ENCODE assay signal across 25 cellular contexts in genomic region chr6:29112135-29112534, GRCh38. TPM values are rescaled to one million over a fixed set of nuclear protein-coding genes. Genes with fewer than 3 reads are reported as not detected.
DNase-seq lines count a peak whose midpoint lies in the region; ATAC-seq and TF ChIP-seq lines count a peak whose summit lies in the region.
"Had no signal": no experiment of that assay in that cellular context is flagged by ENCODE, and none has a peak within 500 bp of the region (broad histone marks: within the 10 kb centered on the region; RNA-seq: fewer than 3 reads in every experiment).

No MANE protein-coding gene starts in this region.

- POLR2A ChIA-PET in activated CD8-positive, alpha-beta T cell treated with anti-CD3 and anti-CD28 coated beads for 36 hours (lab: Charles Lee), result no interaction called here
- POLR2A ChIA-PET in activated CD8-positive, alpha-beta T cell treated with anti-CD3 and anti-CD28 coated beads, Interleukin-2, amount 10 ng/mL, durations not matched to agents 7 days and 5 days (lab: Charles Lee), result no interaction called here

- H3K9me3 Mint-ChIP-seq in activated CD8-positive, alpha-beta T cell treated with anti-CD3 and anti-CD28 coated beads for 36 hours, result no peaks in the 10 kb centered on the region
- H3K9me3 Mint-ChIP-seq in activated CD8-positive, alpha-beta T cell treated with anti-CD3 and anti-CD28 coated beads, Interleukin-2, amount 10 ng/mL, durations not matched to agents 7 days and 5 days (ENCODE audit: insufficient read depth), result no peaks in the 10 kb centered on the region
- H3K9me3 Mint-ChIP-seq: activated naive CD4-positive, alpha-beta T cell treated with anti-CD3 and anti-CD28 coated beads, Interleukin-2, amount 50 U/mL, for 72 hours; activated T-helper 1 cell treated with anti-CD3 and anti-CD28 coated beads, Interleukin-12 subunit alpha, Interleukin-12 subunit beta, Interleukin-2, Interleukin-4 antibody, amounts not matched to agents 30 ng/mL and 10 ng/mL and 1 ng/mL, durations not matched to agents 14 hours and 24 hours and 36 hours; central memory CD8-positive, alpha-beta T cell; stimulated activated naive B cell treated with anti-CD40 and anti-IgM and Interleukin-4, amounts not matched to agents 10 μg/mL and 1 μg/mL and 100 μg/mL, for 72 hours had no signal

- H3K4me1 Mint-ChIP-seq in activated CD8-positive, alpha-beta T cell treated with anti-CD3 and anti-CD28 coated beads for 36 hours (ENCODE audit: low read depth), result no peaks in the 10 kb centered on the region
- H3K4me1 Mint-ChIP-seq in activated CD8-positive, alpha-beta T cell treated with anti-CD3 and anti-CD28 coated beads, Interleukin-2, amount 10 ng/mL, durations not matched to agents 7 days and 5 days (ENCODE audit: low read depth), result no peaks in the 10 kb centered on the region
- H3K4me1 Mint-ChIP-seq: activated CD8-positive, alpha-beta memory T cell treated with anti-CD3 and anti-CD28 coated beads, Interleukin-2, amount 10 ng/mL, durations not matched to agents 7 days and 5 days; central memory CD8-positive, alpha-beta T cell; stimulated activated naive B cell treated with anti-CD40 and anti-IgM and Interleukin-4, amounts not matched to agents 10 μg/mL and 1 μg/mL and 100 μg/mL, for 72 hours had no signal

- no peak for TF ChIP-seq CTCF in activated CD8-positive, alpha-beta T cell treated with anti-CD3 and anti-CD28 coated beads for 36 hours (IDR thresholded peaks at IDR 0.05)

- DNase-seq in activated CD8-positive, alpha-beta T cell treated with anti-CD3 and anti-CD28 coated beads for 36 hours, result peak; percentile 12
- no peak for DNase-seq in activated CD8-positive, alpha-beta T cell treated with anti-CD3 and anti-CD28 coated beads, Interleukin-2, amount 10 ng/mL, durations not matched to agents 7 days and 5 days
- peak; percentile 31 for DNase-seq in HT-29 (ENCODE audit: low spot score)
- DNase-seq in RKO (ENCODE audit: low spot score), result peak; percentile 2
- DNase-seq in islet precursor cell, result peak; percentile 56
- DNase-seq in HPDE6-E6E7 (ENCODE audit: extremely low spot score), result no peak
- DNase-seq in NCI-H1436 treated with DMSO at 0.1 percent for 48 hours (lab: John Stamatoyannopoulos, UW), result no peak
- DNase-seq: activated CD4-positive, CD25-positive, alpha-beta regulatory T cell treated with anti-CD3 and anti-CD28 coated beads, Interleukin-2, amount 50 U/mL, for 72 hours; activated CD8-positive, alpha-beta memory T cell treated with anti-CD3 and anti-CD28 coated beads, Interleukin-2, amount 10 ng/mL, durations not matched to agents 7 days and 5 days; aorta; dorsolateral prefrontal cortex; EL; heart right ventricle; NCI-H146; NCI-H510A treated with DMSO at 0.1 percent for 48 hours; stimulated activated naive B cell treated with anti-CD40 and anti-IgM and Interleukin-4, amounts not matched to agents 10 μg/mL and 1 μg/mL and 100 μg/mL, for 72 hours; uterus had no signal

- H3K36me3 Mint-ChIP-seq in activated CD8-positive, alpha-beta T cell treated with anti-CD3 and anti-CD28 coated beads for 36 hours (ENCODE audit: low read depth), result no peaks in the 10 kb centered on the region
- H3K36me3 Mint-ChIP-seq in activated CD8-positive, alpha-beta T cell treated with anti-CD3 and anti-CD28 coated beads, Interleukin-2, amount 10 ng/mL, durations not matched to agents 7 days and 5 days (ENCODE audit: low read depth), result no peaks in the 10 kb centered on the region
- H3K36me3 Mint-ChIP-seq: activated CD8-positive, alpha-beta memory T cell treated with anti-CD3 and anti-CD28 coated beads, Interleukin-2, amount 10 ng/mL, durations not matched to agents 7 days and 5 days; activated naive CD4-positive, alpha-beta T cell treated with anti-CD3 and anti-CD28 coated beads, Interleukin-2, amount 50 U/mL, for 72 hours; stimulated activated naive B cell treated with anti-CD40 and anti-IgM and Interleukin-4, amounts not matched to agents 10 μg/mL and 1 μg/mL and 100 μg/mL, for 72 hours had no signal

- intact Hi-C loops in activated CD8-positive, alpha-beta T cell treated with anti-CD3 and anti-CD28 coated beads for 36 hours (cut with micrococcal nuclease), result no loop called here

- H3K4me3 Mint-ChIP-seq in activated CD8-positive, alpha-beta T cell treated with anti-CD3 and anti-CD28 coated beads for 36 hours, result no peak overlapping the region
- no peak overlapping the region for H3K4me3 Mint-ChIP-seq in activated CD8-positive, alpha-beta T cell treated with anti-CD3 and anti-CD28 coated beads, Interleukin-2, amount 10 ng/mL, durations not matched to agents 7 days and 5 days
- H3K4me3 Mint-ChIP-seq: activated CD8-positive, alpha-beta memory T cell treated with anti-CD3 and anti-CD28 coated beads, Interleukin-2, amount 10 ng/mL, durations not matched to agents 7 days and 5 days; activated T-helper 1 cell treated with anti-CD3 and anti-CD28 coated beads, Interleukin-12 subunit alpha, Interleukin-12 subunit beta, Interleukin-2, Interleukin-4 antibody, amounts not matched to agents 30 ng/mL and 10 ng/mL and 1 ng/mL, durations not matched to agents 14 hours and 24 hours and 36 hours; central memory CD8-positive, alpha-beta T cell; stimulated activated naive B cell treated with anti-CD40 and anti-IgM and Interleukin-4, amounts not matched to agents 10 μg/mL and 1 μg/mL and 100 μg/mL, for 72 hours had no signal

- CTCF ChIA-PET in activated CD8-positive, alpha-beta T cell treated with anti-CD3 and anti-CD28 coated beads for 36 hours (lab: Charles Lee), result interaction anchor here (1.1 kb wide), 1 partner anchor 40 kb away, joined by 3 read pairs; no protein-coding TSS in a partner anchor
- CTCF ChIA-PET in activated CD8-positive, alpha-beta T cell treated with anti-CD3 and anti-CD28 coated beads, Interleukin-2, amount 10 ng/mL, durations not matched to agents 7 days and 5 days (lab: Charles Lee), result interaction anchor here (1.3 kb wide), 1 partner anchor 9 kb away, joined by 4 read pairs; no protein-coding TSS in a partner anchor

- H3K27me3 Mint-ChIP-seq in activated CD8-positive, alpha-beta T cell treated with anti-CD3 and anti-CD28 coated beads for 36 hours, result peaks cover 21% of the 10 kb centered on the region
- H3K27me3 Mint-ChIP-seq in activated CD8-positive, alpha-beta T cell treated with anti-CD3 and anti-CD28 coated beads, Interleukin-2, amount 10 ng/mL, durations not matched to agents 7 days and 5 days (ENCODE audit: low read depth), result peaks cover 28% of the 10 kb centered on the region

- H3K27ac Mint-ChIP-seq in activated CD8-positive, alpha-beta T cell treated with anti-CD3 and anti-CD28 coated beads for 36 hours, result no peak overlapping the region
- H3K27ac Mint-ChIP-seq in activated CD8-positive, alpha-beta T cell treated with anti-CD3 and anti-CD28 coated beads, Interleukin-2, amount 10 ng/mL, durations not matched to agents 7 days and 5 days, result no peak overlapping the region
- H3K27ac Mint-ChIP-seq: activated CD8-positive, alpha-beta memory T cell treated with anti-CD3 and anti-CD28 coated beads, Interleukin-2, amount 10 ng/mL, durations not matched to agents 7 days and 5 days; activated naive CD4-positive, alpha-beta T cell treated with anti-CD3 and anti-CD28 coated beads, Interleukin-2, amount 50 U/mL, for 72 hours; activated T-helper 1 cell treated with anti-CD3 and anti-CD28 coated beads, Interleukin-12 subunit alpha, Interleukin-12 subunit beta, Interleukin-2, Interleukin-4 antibody, amounts not matched to agents 30 ng/mL and 10 ng/mL and 1 ng/mL, durations not matched to agents 14 hours and 24 hours and 36 hours; stimulated activated naive B cell treated with anti-CD40 and anti-IgM and Interleukin-4, amounts not matched to agents 10 μg/mL and 1 μg/mL and 100 μg/mL, for 72 hours had no signal

- no peak for ATAC-seq in activated CD8-positive, alpha-beta T cell treated with anti-CD3 and anti-CD28 coated beads for 36 hours
- ATAC-seq in activated CD8-positive, alpha-beta T cell treated with anti-CD3 and anti-CD28 coated beads, Interleukin-2, amount 10 ng/mL, durations not matched to agents 7 days and 5 days, result no peak
- ATAC-seq in HG02981 (IDR thresholded peaks at IDR 0.05; ENCODE audit: unreplicated experiment), result no peak
- ATAC-seq: activated CD8-positive, alpha-beta memory T cell treated with anti-CD3 and anti-CD28 coated beads, Interleukin-2, amount 10 ng/mL, durations not matched to agents 7 days and 5 days; activated naive CD4-positive, alpha-beta T cell treated with anti-CD3 and anti-CD28 coated beads, Interleukin-2, amount 50 U/mL, for 72 hours; heart right ventricle; Right ventricle myocardium inferior; stimulated activated naive B cell treated with anti-CD40 and anti-IgM and Interleukin-4, amounts not matched to agents 10 μg/mL and 1 μg/mL and 100 μg/mL, for 72 hours had no signal

RNA-seq across cellular contexts. Expression of gene OR2J3, which starts 4.3 kb away (rescaled TPM):
- not detected for total RNA-seq in activated CD8-positive, alpha-beta T cell treated with anti-CD3 and anti-CD28 coated beads for 36 hours
- total RNA-seq in activated CD8-positive, alpha-beta T cell treated with anti-CD3 and anti-CD28 coated beads, Interleukin-2, amount 10 ng/mL, durations not matched to agents 7 days and 5 days, result not detected
- not detected in 2 replicates for total RNA-seq in HT-29 (2014; rRNA removed; shearing (Covaris generic))
- total RNA-seq: activated CD8-positive, alpha-beta memory T cell treated with anti-CD3 and anti-CD28 coated beads, Interleukin-2, amount 10 ng/mL, durations not matched to agents 7 days and 5 days; activated naive CD4-positive, alpha-beta T cell treated with anti-CD3 and anti-CD28 coated beads, Interleukin-2, amount 50 U/mL, for 72 hours; activated T-helper 1 cell treated with anti-CD3 and anti-CD28 coated beads, Interleukin-12 subunit alpha, Interleukin-12 subunit beta, Interleukin-2, Interleukin-4 antibody, amounts not matched to agents 30 ng/mL and 10 ng/mL and 1 ng/mL, durations not matched to agents 14 hours and 24 hours and 36 hours; aorta; dorsolateral prefrontal cortex; heart right ventricle; Right ventricle myocardium inferior; temporal lobe; uterus had no signal

RNA-seq across cellular contexts. Expression of gene OR2J1, which starts 12.8 kb away (rescaled TPM):
- total RNA-seq in activated CD8-positive, alpha-beta T cell treated with anti-CD3 and anti-CD28 coated beads for 36 hours, result not detected
- not detected for total RNA-seq in activated CD8-positive, alpha-beta T cell treated with anti-CD3 and anti-CD28 coated beads, Interleukin-2, amount 10 ng/mL, durations not matched to agents 7 days and 5 days
- total RNA-seq in HT-29 (2014; rRNA removed; shearing (Covaris generic)), result not detected in 2 replicates
- total RNA-seq: activated CD8-positive, alpha-beta memory T cell treated with anti-CD3 and anti-CD28 coated beads, Interleukin-2, amount 10 ng/mL, durations not matched to agents 7 days and 5 days; activated naive CD4-positive, alpha-beta T cell treated with anti-CD3 and anti-CD28 coated beads, Interleukin-2, amount 50 U/mL, for 72 hours; activated T-helper 1 cell treated with anti-CD3 and anti-CD28 coated beads, Interleukin-12 subunit alpha, Interleukin-12 subunit beta, Interleukin-2, Interleukin-4 antibody, amounts not matched to agents 30 ng/mL and 10 ng/mL and 1 ng/mL, durations not matched to agents 14 hours and 24 hours and 36 hours; aorta; dorsolateral prefrontal cortex; heart right ventricle; liver; Right ventricle myocardium inferior; uterus had no signal

RNA-seq across cellular contexts. Expression of gene OR2B3, which starts 25.0 kb away (rescaled TPM):
- not detected for total RNA-seq in activated CD8-positive, alpha-beta T cell treated with anti-CD3 and anti-CD28 coated beads for 36 hours
- total RNA-seq in activated CD8-positive, alpha-beta T cell treated with anti-CD3 and anti-CD28 coated beads, Interleukin-2, amount 10 ng/mL, durations not matched to agents 7 days and 5 days, result not detected
- total RNA-seq in HT-29 (2014; rRNA removed; shearing (Covaris generic)), result not detected in 2 replicates
- total RNA-seq: activated CD8-positive, alpha-beta memory T cell treated with anti-CD3 and anti-CD28 coated beads, Interleukin-2, amount 10 ng/mL, durations not matched to agents 7 days and 5 days; activated naive CD4-positive, alpha-beta T cell treated with anti-CD3 and anti-CD28 coated beads, Interleukin-2, amount 50 U/mL, for 72 hours; activated T-helper 1 cell treated with anti-CD3 and anti-CD28 coated beads, Interleukin-12 subunit alpha, Interleukin-12 subunit beta, Interleukin-2, Interleukin-4 antibody, amounts not matched to agents 30 ng/mL and 10 ng/mL and 1 ng/mL, durations not matched to agents 14 hours and 24 hours and 36 hours; aorta; dorsolateral prefrontal cortex; heart right ventricle; liver; prostate gland; Right ventricle myocardium inferior; temporal lobe; uterus had no signal

RNA-seq across cellular contexts. Expression of gene OR2J2, which starts 58.6 kb away (rescaled TPM):
- not detected for total RNA-seq in activated CD8-positive, alpha-beta T cell treated with anti-CD3 and anti-CD28 coated beads for 36 hours
- not detected for total RNA-seq in activated CD8-positive, alpha-beta T cell treated with anti-CD3 and anti-CD28 coated beads, Interleukin-2, amount 10 ng/mL, durations not matched to agents 7 days and 5 days
- total RNA-seq in HT-29 (2014; rRNA removed; shearing (Covaris generic)), result not detected in 2 replicates
- total RNA-seq: activated CD8-positive, alpha-beta memory T cell treated with anti-CD3 and anti-CD28 coated beads, Interleukin-2, amount 10 ng/mL, durations not matched to agents 7 days and 5 days; activated naive CD4-positive, alpha-beta T cell treated with anti-CD3 and anti-CD28 coated beads, Interleukin-2, amount 50 U/mL, for 72 hours; activated T-helper 1 cell treated with anti-CD3 and anti-CD28 coated beads, Interleukin-12 subunit alpha, Interleukin-12 subunit beta, Interleukin-2, Interleukin-4 antibody, amounts not matched to agents 30 ng/mL and 10 ng/mL and 1 ng/mL, durations not matched to agents 14 hours and 24 hours and 36 hours; aorta; heart right ventricle; liver; Right ventricle myocardium inferior; temporal lobe had no signal

Comparison
In these comparisons a context has a peak if more than half of its experiments do, and no peak if none do; other contexts are left out.
1. DNase-seq: peak in activated CD8-positive, alpha-beta T cell treated with anti-CD3 and anti-CD28 coated beads for 36 hours (single experiment), HT-29 (single experiment), RKO (single experiment) and islet precursor cell (single experiment); none in activated CD8-positive, alpha-beta T cell treated with anti-CD3 and anti-CD28 coated beads, Interleukin-2, amount 10 ng/mL, durations not matched to agents 7 days and 5 days (single experiment), HPDE6-E6E7 (single experiment) and NCI-H1436 treated with DMSO at 0.1 percent for 48 hours (single experiment).